ENCODE assay signal across 10 cellular contexts in genomic region chr6:119138906-119139541, GRCh38.
DNase-seq lines count a peak whose midpoint lies in the region; ATAC-seq and TF ChIP-seq lines count a peak whose summit lies in the region.
"Had no signal": no experiment of that assay in that cellular context is flagged by ENCODE, and none has a peak within 500 bp of the region (broad histone marks: within the 10 kb centered on the region; RNA-seq: fewer than 3 reads in every experiment).

No MANE protein-coding gene starts in this region.

- no peaks in the 10 kb centered on the region for H4K20me1 ChIP-seq in smooth muscle cell (ENCODE audit: low read depth)

- H3K4me1 Mint-ChIP-seq in activated CD8-positive, alpha-beta T cell treated with anti-CD3 and anti-CD28 coated beads, Interleukin-2, amount 10 ng/mL, durations not matched to agents 7 days and 5 days (ENCODE audit: low read depth) = peaks cover 24% of the 10 kb centered on the region

- H3F3A ChIP-seq in smooth muscle cell (ENCODE audit: low read depth) = peaks cover 20% of the 10 kb centered on the region

- no peak overlapping the region for H3K9ac ChIP-seq in smooth muscle cell (ENCODE audit: low read depth)

- ATAC-seq in GM19463 (IDR thresholded peaks at IDR 0.05; ENCODE audit: unreplicated experiment) (peak; percentile 73), HG03045 (IDR thresholded peaks at IDR 0.05; ENCODE audit: unreplicated experiment) (peak; percentile 77), GM19023 (IDR thresholded peaks at IDR 0.05; ENCODE audit: unreplicated experiment) (no peak)
- peak; percentile 61 for ATAC-seq in activated CD8-positive, alpha-beta T cell treated with anti-CD3 and anti-CD28 coated beads, Interleukin-2, amount 10 ng/mL, durations not matched to agents 7 days and 5 days
- ATAC-seq: esophagus mucosa had no signal

- H3K9me3 ChIP-seq in smooth muscle cell (replicated peaks; ENCODE audit: low read depth) = no peaks in the 10 kb centered on the region

- H2AFZ ChIP-seq in smooth muscle cell (ENCODE audit: low read depth) = peak overlapping the region; percentile 79

- peaks cover 3% of the 10 kb centered on the region for H3K4me1 ChIP-seq in smooth muscle cell (ENCODE audit: low read depth)

- H3K27me3 Mint-ChIP-seq in activated CD8-positive, alpha-beta T cell treated with anti-CD3 and anti-CD28 coated beads, Interleukin-2, amount 10 ng/mL, durations not matched to agents 7 days and 5 days (ENCODE audit: low read depth) = peaks cover 4% of the 10 kb centered on the region

- no peak for TF ChIP-seq CTCF in smooth muscle cell (IDR thresholded peaks at IDR 0.05; ENCODE audit: borderline replicate concordance, insufficient read depth, poor library complexity, severe bottlenecking)

- H3K4me3 ChIP-seq in smooth muscle cell = no peak overlapping the region

- H3K36me3 ChIP-seq in smooth muscle cell (ENCODE audit: low read depth) = no peaks in the 10 kb centered on the region

- H3K27ac ChIP-seq in smooth muscle cell (ENCODE audit: low read depth) = peak overlapping the region; percentile 58

- WGBS in smooth muscle cell (ENCODE audit: low lambda C conversion rate) = 33% methylated on average over 7 of the region's 7 CpGs

- H3K27me3 ChIP-seq in smooth muscle cell (ENCODE audit: low read depth) = no peaks in the 10 kb centered on the region

- H3K4me3 Mint-ChIP-seq in activated CD8-positive, alpha-beta T cell treated with anti-CD3 and anti-CD28 coated beads, Interleukin-2, amount 10 ng/mL, durations not matched to agents 7 days and 5 days = no peak overlapping the region

- H3K9me3 Mint-ChIP-seq in activated CD8-positive, alpha-beta T cell treated with anti-CD3 and anti-CD28 coated beads, Interleukin-2, amount 10 ng/mL, durations not matched to agents 7 days and 5 days (ENCODE audit: insufficient read depth) = no peaks in the 10 kb centered on the region

- CTCF ChIA-PET in activated CD8-positive, alpha-beta T cell treated with anti-CD3 and anti-CD28 coated beads, Interleukin-2, amount 10 ng/mL, durations not matched to agents 7 days and 5 days (lab: Charles Lee) = interaction anchor here (0.8 to 2.6 kb wide), 4 partner anchors 10 to 104 kb away, joined by 3 to 18 read pairs (median 4); no protein-coding TSS in a partner anchor

- peak overlapping the region; percentile 59 for H3K27ac Mint-ChIP-seq in activated CD8-positive, alpha-beta T cell treated with anti-CD3 and anti-CD28 coated beads, Interleukin-2, amount 10 ng/mL, durations not matched to agents 7 days and 5 days

- no peak for DNase-seq in activated CD8-positive, alpha-beta T cell treated with anti-CD3 and anti-CD28 coated beads, Interleukin-2, amount 10 ng/mL, durations not matched to agents 7 days and 5 days
- DNase-seq in smooth muscle cell (lab: John Stamatoyannopoulos, UW; ENCODE audit: unreplicated experiment) (no peak), NCI-H2081 treated with DMSO at 0.1 percent for 48 hours (lab: John Stamatoyannopoulos, UW) (no peak)
- DNase-seq in activated CD4-positive, alpha-beta T cell treated with anti-CD3 and anti-CD28 coated beads for 48 hours = no peak
- DNase-seq: SHP77 treated with DMSO at 0.1 percent for 48 hours; stimulated activated CD4-positive, alpha-beta T cell treated with anti-CD3 and anti-CD28 coated beads, Interleukin-2, amount 100 ng/mL, for 48 hours had no signal

- H3K79me2 ChIP-seq in smooth muscle cell (ENCODE audit: low read depth) = no peaks in the 10 kb centered on the region

- POLR2A ChIA-PET in activated CD8-positive, alpha-beta T cell treated with anti-CD3 and anti-CD28 coated beads, Interleukin-2, amount 10 ng/mL, durations not matched to agents 7 days and 5 days (lab: Charles Lee) = interaction anchor here (0.6 kb wide), 1 partner anchor 175 kb away, joined by 4 read pairs; no protein-coding TSS in a partner anchor

- peaks cover 2% of the 10 kb centered on the region for H3K36me3 Mint-ChIP-seq in activated CD8-positive, alpha-beta T cell treated with anti-CD3 and anti-CD28 coated beads, Interleukin-2, amount 10 ng/mL, durations not matched to agents 7 days and 5 days (ENCODE audit: low read depth)

- H3K4me2 ChIP-seq in smooth muscle cell = peak overlapping the region; percentile 2
